In the genomic region with DNA sequence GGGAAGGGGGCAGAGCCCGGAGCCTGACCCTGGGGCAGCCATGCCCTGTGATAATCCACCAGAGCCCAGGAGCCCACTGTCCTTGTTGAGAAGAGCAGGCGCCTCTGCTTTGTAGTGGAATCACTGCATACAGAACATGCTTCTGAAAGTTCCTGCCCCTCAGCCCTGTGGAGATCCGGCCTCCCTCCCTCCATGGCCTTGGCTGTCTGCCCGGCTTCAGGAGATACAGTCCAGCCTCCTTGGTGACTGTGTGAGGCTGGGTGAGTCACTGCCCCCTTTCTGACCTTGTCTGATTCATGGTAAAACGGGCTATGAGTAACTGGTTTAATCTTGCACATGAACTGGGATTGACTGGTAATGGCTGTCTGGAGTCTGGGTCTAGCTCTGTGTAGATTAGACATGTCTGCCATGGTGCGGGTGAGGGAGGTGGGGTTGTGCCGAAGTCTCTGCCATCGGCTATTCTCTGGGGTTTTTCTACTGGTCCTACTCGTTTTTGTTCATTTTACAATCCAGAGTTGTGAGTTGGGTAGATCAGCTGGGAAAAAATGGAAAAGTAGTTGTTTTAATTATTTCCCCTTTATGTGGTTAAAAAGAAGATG, we compare ENCODE assay signal across 8 cellular contexts.
A peak's percentile ranks its signal among the peaks of the same experiment; 100 is the strongest.
DNase-seq lines count a peak whose midpoint lies in the region; FAIRE-seq and TF ChIP-seq lines count a peak whose summit lies in the region.
"Not testable (repeated sequence)": the region's sequence is repeated elsewhere in the genome, so short reads cannot be mapped to it uniquely, and the experiment has no call there.

No MANE protein-coding gene starts in this region.

- POLR2A ChIA-PET in RWPE1 (lab: Yijun Ruan, JAX; ENCODE audit: low non-redundant PET): not testable (repeated sequence)

- TF ChIP-seq CTCF in RWPE1 (conservative IDR thresholded peaks at IDR 0.05; ENCODE audit: low read depth); kidney (IDR thresholded peaks at IDR 0.05; ENCODE audit: borderline replicate concordance, extremely low read depth, insufficient read depth); prostate gland (IDR thresholded peaks at IDR 0.05); tibial nerve (IDR thresholded peaks at IDR 0.05): not testable (repeated sequence)

- 12% methylated on average over 7 of the region's 9 CpGs for WGBS in prostate gland
- WGBS in tibial nerve, 2 donors: 12 to 15% methylated on average over 7 to 8 of the region's 9 CpGs

- CTCF ChIA-PET in RWPE1 (lab: Yijun Ruan, JAX): interaction anchor here (0.6 kb wide), 2 partner anchors 12 to 28 kb away, joined by 3 read pairs; no protein-coding TSS in a partner anchor

- not testable (repeated sequence) for H3K4me3 ChIP-seq in kidney (ENCODE audit: low read length in 2 of 2); prostate gland; tibial nerve

- peak in 1 of 2 donors; percentile 54 for TF ChIP-seq EP300 in tibial nerve (IDR thresholded peaks at IDR 0.05)

- peak overlapping the region in 1 of 2 donors; percentile 51 for H3K9ac ChIP-seq in kidney (ENCODE audit: low read length in 2 of 2)

- intact Hi-C loops in kidney (cut with DNase I); prostate gland (cut with DNase I): not testable (repeated sequence)

- not testable (repeated sequence) for H3K27me3 ChIP-seq in prostate gland (replicated peaks; ENCODE audit: insufficient read depth); tibial nerve

- not testable (repeated sequence) for H3K36me3 ChIP-seq in kidney (ENCODE audit: control insufficient read depth in 1 of 2, insufficient read depth in 2 of 2, low read length in 2 of 2); prostate gland; tibial nerve

- peak overlapping the region; percentile 72 for H3K27ac ChIP-seq in RWPE1
- H3K27ac ChIP-seq in epithelial cell of prostate: peak overlapping the region; percentile 31
- peak overlapping the region in 1 of 2 donors; percentile 53 for H3K27ac ChIP-seq in kidney (ENCODE audit: low read depth in 2 of 2, low read length in 2 of 2)
- not testable (repeated sequence) for H3K27ac ChIP-seq in prostate gland
- peak overlapping the region in 2 of 4 donors; percentile 65 to 82 for H3K27ac ChIP-seq in tibial nerve

- not testable (repeated sequence) for TF ChIP-seq POLR2A in prostate gland (IDR thresholded peaks at IDR 0.05); tibial nerve (IDR thresholded peaks at IDR 0.05)

- DNase-seq in Daoy (ENCODE audit: low read depth): peak; percentile 97
- DNase-seq in HUDEP-2 (lab: John Stamatoyannopoulos, UW; ENCODE audit: unreplicated experiment in 76 of 76): peak in 72 of 76 experiments; percentile 18 to 90 (median 76)
- peak; percentile 87 for DNase-seq in RWPE1 (ENCODE audit: low spot score)
- peak; percentile 14 for DNase-seq in activated gamma-delta T cell treated with Interleukin-2 at 50 U/mL for 16 hours
- peak; percentile 61 for DNase-seq in epithelial cell of prostate (ENCODE audit: low read depth, low spot score)
- DNase-seq in kidney: peak; percentile 98
- DNase-seq in prostate gland (ENCODE audit: low spot score): peak; percentile 59
- DNase-seq in tibial nerve (ENCODE audit: low spot score in 2 of 2): peak; percentile 91 to 92

- peak; percentile 82 for FAIRE-seq in kidney (lab: Jason Lieb, UNC)

- H3K4me1 ChIP-seq in kidney (ENCODE audit: control insufficient read depth in 1 of 2, insufficient read depth in 1 of 2, low read depth in 1 of 2, low read length in 2 of 2): peaks cover 0 to 10% of the 10 kb centered on the region in 2 donors
- not testable (repeated sequence) for H3K4me1 ChIP-seq in prostate gland (replicated peaks)
- H3K4me1 ChIP-seq in tibial nerve: peaks cover 0 to 38% (median 19%) of the 10 kb centered on the region in 4 donors

- H3K9me3 ChIP-seq in kidney (ENCODE audit: control insufficient read depth in 1 of 2, low read length in 2 of 2); prostate gland; tibial nerve: not testable (repeated sequence)

Comparison
In these comparisons a context has a peak if more than half of its experiments do, and no peak if none do; other contexts are left out.
1. DNase-seq: peak in every context shown above with its lines; median percentile 98 in kidney; 97 in Daoy; 92 in tibial nerve; 87 in RWPE1; 76 in HUDEP-2; 61 in epithelial cell of prostate; 59 in prostate gland; 14 in activated gamma-delta T cell treated with Interleukin-2 at 50 U/mL for 16 hours.